16 cellular contexts compared by ENCODE assay signal in genomic region chr3:12944849-12945248, GRCh38.
DNase-seq lines count a peak whose midpoint lies in the region; ATAC-seq, FAIRE-seq and TF ChIP-seq lines count a peak whose summit lies in the region.
"Had no signal": no experiment of that assay in that cellular context is flagged by ENCODE, and none has a peak within 500 bp of the region (broad histone marks: within the 10 kb centered on the region; RNA-seq: fewer than 3 reads in every experiment).

No MANE protein-coding gene starts in this region.

- BruUV-seq in K562 (replicated peaks; lab: Mats Ljungman, UMichigan) (no TSS peak), Caco-2 (replicated peaks; lab: Mats Ljungman, UMichigan) (no TSS peak)

- no peak for TF ChIP-seq RAD21 in K562 (CRISPR knock-in tag; conservative IDR thresholded peaks at IDR 0.05 in 1 of 2, IDR thresholded peaks at IDR 0.05 in 1 of 2)

- TF ChIP-seq CTCF in K562 (IDR thresholded peaks at IDR 0.05 in 2 of 3, conservative IDR thresholded peaks at IDR 0.05 in 1 of 3; ENCODE audit: insufficient read depth in 2 of 3, low read depth in 1 of 3, low read length in 3 of 3) (no peak), Caco-2 (IDR thresholded peaks at IDR 0.05; ENCODE audit: insufficient read depth in 1 of 2, low read depth in 1 of 2, low read length in 1 of 2, severe bottlenecking in 1 of 2, unreplicated experiment in 1 of 2) (no peak), hepatocyte (IDR thresholded peaks at IDR 0.05; ENCODE audit: poor library complexity) (no peak)

- intact Hi-C loops in K562 (cut with micrococcal nuclease) (no loop called here), Caco-2 (cut with micrococcal nuclease; ENCODE audit: unreplicated experiment) (loop anchor here (5.0 kb wide), 1 partner anchor 37 kb away; no protein-coding TSS in a partner anchor)

- H3K9me3 ChIP-seq in HUES64 (ENCODE audit: insufficient read depth, low read depth, low read length) = no peaks in the 10 kb centered on the region
- no peaks in the 10 kb centered on the region for H3K9me3 ChIP-seq in K562 (replicated peaks; ENCODE audit: control insufficient read depth, insufficient read depth, low read depth, low read length)
- H3K9me3 ChIP-seq in skeletal muscle tissue (ENCODE audit: control insufficient read depth in 3 of 3, low read length in 3 of 3) = no peaks in the 10 kb centered on the region
- H3K9me3 ChIP-seq in Caco-2 = no peaks in the 10 kb centered on the region
- no peaks in the 10 kb centered on the region for H3K9me3 ChIP-seq in hepatocyte (ENCODE audit: low read depth)

- no peak overlapping the region for H3K4me3 Mint-ChIP-seq in Caco-2 (ENCODE audit: unreplicated experiment)
- H3K4me3 Mint-ChIP-seq: immature natural killer cell had no signal

- H3K4me2 ChIP-seq in K562 (ENCODE audit: insufficient read depth, low read length) = no peak overlapping the region
- H3K4me2 ChIP-seq in hepatocyte = no peak overlapping the region

- H3K4me1 ChIP-seq in HUES64 (ENCODE audit: insufficient read depth, low read length) = peaks cover 11% of the 10 kb centered on the region; the same call in 1 of the 2 replicates
- peaks cover 36 to 75% of the 10 kb centered on the region in 2 experiments; a peak in 4 of 5 replicates for H3K4me1 ChIP-seq in K562 (replicated peaks in 1 of 2; ENCODE audit: control insufficient read depth in 2 of 2, insufficient read depth in 2 of 2, low read length in 2 of 2)
- peaks cover 77 to 87% (median 83%) of the 10 kb centered on the region in 3 donors for H3K4me1 ChIP-seq in skeletal muscle tissue (ENCODE audit: control insufficient read depth in 3 of 3, insufficient read depth in 3 of 3, low read length in 3 of 3)
- H3K4me1 ChIP-seq in Caco-2 = no peaks in the 10 kb centered on the region
- peaks cover 24% of the 10 kb centered on the region for H3K4me1 ChIP-seq in hepatocyte (ENCODE audit: insufficient read depth)

- H3K79me2 ChIP-seq in K562 (ENCODE audit: control insufficient read depth, insufficient read depth, low read length) = peaks cover 56% of the 10 kb centered on the region
- peaks cover 52% of the 10 kb centered on the region for H3K79me2 ChIP-seq in hepatocyte

- POLR2A ChIA-PET in K562 (lab: Yijun Ruan, JAX) (no interaction called here), Caco-2 (lab: Charles Lee) (no interaction called here)

- in situ Hi-C loops in K562 (cut with MboI) = no loop called here

- H3K9me3 Mint-ChIP-seq in Caco-2 (ENCODE audit: unreplicated experiment) = no peaks in the 10 kb centered on the region
- H3K9me3 Mint-ChIP-seq: immature natural killer cell had no signal

- no peaks in the 10 kb centered on the region for H3K9me2 ChIP-seq in hepatocyte (replicated peaks; ENCODE audit: insufficient read depth)

- CTCF ChIA-PET in K562 (lab: Yijun Ruan, JAX; ENCODE audit: low intra/inter-chr PET ratio) (no interaction called here), Caco-2 (lab: Charles Lee) (no interaction called here)

- H3K9ac ChIP-seq in HUES64 (ENCODE audit: low read depth, low read length) (peak overlapping the region; percentile 54), K562 (ENCODE audit: insufficient read depth in 1 of 2, low read depth in 2 of 2, low read length in 2 of 2) (peak overlapping the region; percentile 6 to 79; a peak in 3 of 4 replicates), skeletal muscle tissue (ENCODE audit: low read depth in 1 of 3, low read length in 3 of 3) (peak overlapping the region in 2 of 3 donors; percentile 20 to 40)

- no peak for TF ChIP-seq POLR2A in K562 (conservative IDR thresholded peaks at IDR 0.05)

- H3K27me3 Mint-ChIP-seq in Caco-2 (ENCODE audit: insufficient read depth, unreplicated experiment) = no peaks in the 10 kb centered on the region

- H3K36me3 ChIP-seq in HUES64 (ENCODE audit: insufficient read depth, low read length) (peaks cover 10% of the 10 kb centered on the region), K562 (ENCODE audit: control insufficient read depth, insufficient read depth, low read length) (peaks cover 25% of the 10 kb centered on the region; the same call in 2 of the 3 replicates), skeletal muscle tissue (ENCODE audit: control insufficient read depth in 3 of 3, insufficient read depth in 3 of 3, low read length in 3 of 3) (peaks cover 7 to 14% (median 11%) of the 10 kb centered on the region in 3 donors), Caco-2 (ENCODE audit: control insufficient read depth, insufficient read depth, low read length) (peaks cover 2% of the 10 kb centered on the region; the same call in 1 of the 2 replicates), hepatocyte (replicated peaks; ENCODE audit: insufficient read depth, low read depth) (no peaks in the 10 kb centered on the region)

- H3K27me3 ChIP-seq in HUES64 (ENCODE audit: insufficient read depth, low read length) (no peaks in the 10 kb centered on the region), K562 (ENCODE audit: control insufficient read depth in 2 of 2, insufficient read depth in 2 of 2, low read length in 2 of 2) (no peaks in the 10 kb centered on the region), skeletal muscle tissue (ENCODE audit: control insufficient read depth in 3 of 3, insufficient read depth in 3 of 3, low read length in 3 of 3) (no peaks in the 10 kb centered on the region), Caco-2 (replicated peaks; ENCODE audit: control insufficient read depth, insufficient read depth, low read length) (no peaks in the 10 kb centered on the region), hepatocyte (no peaks in the 10 kb centered on the region)

- no peak for ATAC-seq in K562
- no peak for ATAC-seq in HG02970 (IDR thresholded peaks at IDR 0.05; ENCODE audit: low FRiP score, unreplicated experiment)
- ATAC-seq: PC-3 had no signal

- no peaks in the 10 kb centered on the region for H3K9me1 ChIP-seq in K562 (ENCODE audit: control insufficient read depth, insufficient read depth, low read length)

- no peaks in the 10 kb centered on the region for H3K36me3 Mint-ChIP-seq in Caco-2 (ENCODE audit: insufficient read depth, unreplicated experiment)

- WGBS in HUES64 = 71% methylated on average over 6 of the region's 6 CpGs
- WGBS in K562 (ENCODE audit: insufficient coverage, low coverage, missing lambda C conversion rate) = 97% methylated on average over 6 of the region's 6 CpGs
- WGBS in hepatocyte (ENCODE audit: low lambda C conversion rate, missing lambda C conversion rate) = 78% methylated on average over 5 of the region's 6 CpGs

- H3K4me1 Mint-ChIP-seq in Caco-2 (ENCODE audit: low read depth, unreplicated experiment) = no peaks in the 10 kb centered on the region

- no peak for TF ChIP-seq EP300 in K562 (IDR thresholded peaks at IDR 0.05; ENCODE audit: low read length)

- DNase-seq in K562 (ENCODE audit: extremely low read depth in 1 of 4, low spot score in 3 of 4) = no peak
- peak; percentile 67 for DNase-seq in iPS-NIHi11 (ENCODE audit: low spot score)
- no peak for DNase-seq in Caco-2
- DNase-seq in hepatocyte (ENCODE audit: low spot score) = no peak
- DNase-seq: activated CD8-positive, alpha-beta memory T cell treated with anti-CD3 and anti-CD28 coated beads for 24 hours; activated naive CD4-positive, alpha-beta T cell; immature natural killer cell; KG1; NCI-H446; PC-3; stimulated activated CD4-positive, alpha-beta T cell treated with anti-CD3 and anti-CD28 coated beads, Interleukin-4, amount 100 ng/mL, for 24 hours; stimulated activated naive CD4-positive, alpha-beta T cell; WERI-Rb-1 had no signal

- no peaks in the 10 kb centered on the region for H4K20me1 ChIP-seq in K562 (replicated peaks; ENCODE audit: control insufficient read depth, insufficient read depth, low read length)
- H4K20me1 ChIP-seq in hepatocyte (ENCODE audit: insufficient read depth, poor library complexity, severe bottlenecking) = peaks cover 47% of the 10 kb centered on the region

- no peak overlapping the region for H3K4me3 ChIP-seq in HUES64 (ENCODE audit: low read length)
- no peak overlapping the region for H3K4me3 ChIP-seq in K562
- no peak overlapping the region for H3K4me3 ChIP-seq in skeletal muscle tissue (ENCODE audit: low read length in 3 of 3)
- no peak overlapping the region for H3K4me3 ChIP-seq in Caco-2 (ENCODE audit: low read depth, low read length)
- no peak overlapping the region for H3K4me3 ChIP-seq in hepatocyte

- no peak for FAIRE-seq in K562 (lab: Jason Lieb, UNC)

- H3K27ac ChIP-seq in HUES64 (ENCODE audit: low read depth, low read length) (peak overlapping the region; percentile 4; the same call in 1 of the 2 replicates), K562 (ENCODE audit: extremely low read depth, low read depth, low read length) (no peak overlapping the region), skeletal muscle tissue (ENCODE audit: low read depth, low read length) (no peak overlapping the region), hepatocyte (no peak overlapping the region)
- H3K27ac ChIP-seq: WERI-Rb-1 had no signal

- H3K27ac Mint-ChIP-seq in Caco-2 (ENCODE audit: unreplicated experiment) = no peak overlapping the region

- no peak overlapping the region for H2AFZ ChIP-seq in K562 (ENCODE audit: low read depth, low read length)
- no peak overlapping the region for H2AFZ ChIP-seq in hepatocyte

TF ChIP-seq in K562, 482 proteins besides CTCF, POLR2A, EP300 and RAD21:
- no peak for TF ChIP-seq E2F4 (CRISPR knock-in tag; IDR thresholded peaks at IDR 0.05; ENCODE audit: low read depth)
- TF ChIP-seq POLR2G (IDR thresholded peaks at IDR 0.05; ENCODE audit: low read depth, low read length) = 0 out of 2 replicates have a peak, but pooled peaks have one; percentile 6
TF ChIP-seq in K562: peak in this region for 1.
